In the genomic region with DNA sequence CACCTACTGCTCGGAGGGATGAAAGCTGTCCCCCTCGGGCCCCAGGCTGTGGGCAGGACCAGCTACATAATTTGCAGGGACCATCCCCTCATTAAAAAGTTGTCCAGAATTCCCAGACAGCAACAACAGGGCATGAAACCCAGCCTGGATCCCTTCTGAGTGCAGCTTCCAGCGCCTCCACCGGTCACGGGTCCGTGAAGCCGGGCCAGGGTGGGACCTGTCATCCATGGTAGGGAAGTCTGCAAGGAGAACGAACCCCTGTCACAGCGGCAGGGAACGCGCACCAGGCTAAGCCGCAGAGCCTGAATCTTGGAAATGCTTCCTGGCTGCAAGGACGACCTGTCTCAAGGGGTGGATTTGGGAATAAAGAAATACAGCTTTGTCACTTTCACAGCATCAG, we compare ENCODE assay signal across 5 cellular contexts.
"Had no signal": no experiment of that assay in that cellular context is flagged by ENCODE, and none has a peak within 500 bp of the region (broad histone marks: within the 10 kb centered on the region; RNA-seq: fewer than 3 reads in every experiment).

No MANE protein-coding gene starts in this region.

- DNase-seq: IMR-90, KBM-7 had no signal

- H3K4me3 Mint-ChIP-seq: IgD-negative memory B cell had no signal

- H3K27ac Mint-ChIP-seq: IgD-negative memory B cell had no signal

- H3K4me3 ChIP-seq: K562 had no signal

- H3K27ac ChIP-seq: HL-60 had no signal
